10 cellular contexts compared by ENCODE assay signal in genomic region chr9:137269231-137269772, GRCh38. TPM values are rescaled to one million over a fixed set of nuclear protein-coding genes. Genes with fewer than 3 reads are reported as not detected.
A peak's percentile ranks its signal among the peaks of the same experiment; 100 is the strongest.
DNase-seq lines count a peak whose midpoint lies in the region; ATAC-seq and TF ChIP-seq lines count a peak whose summit lies in the region.
"Had no signal": no experiment of that assay in that cellular context is flagged by ENCODE, and none has a peak within 500 bp of the region (broad histone marks: within the 10 kb centered on the region; RNA-seq: fewer than 3 reads in every experiment).

No MANE protein-coding gene starts in this region.

- ATAC-seq in activated CD4-positive, CD25-positive, alpha-beta regulatory T cell treated with anti-CD3 and anti-CD28 coated beads, Interleukin-2, amount 50 U/mL, for 24 hours = no peak

- TF ChIP-seq POLR2A in uterus (IDR thresholded peaks at IDR 0.05) = no peak

- H3K9me3 ChIP-seq in liver (ENCODE audit: control insufficient read depth in 4 of 4, low read length in 3 of 4) (no peaks in the 10 kb centered on the region), uterus (no peaks in the 10 kb centered on the region)

- intact Hi-C loops in uterus (cut with DNase I; ENCODE audit: low total_unique reads) = no loop called here

- TF ChIP-seq RAD21 in liver (IDR thresholded peaks at IDR 0.05) = peak in 1 of 2 donors; percentile 17

- in situ Hi-C loops in brain microvascular endothelial cell (cut with HindIII; ENCODE audit: low pct_ligation_motif_present, low sequenced_read_pairs) = no loop called here

- H3K27ac ChIP-seq in brain microvascular endothelial cell (peak overlapping the region; percentile 50), liver (ENCODE audit: low read depth in 1 of 2, low read length in 2 of 2) (peak overlapping the region; percentile 59 to 69), uterus (peak overlapping the region; percentile 42 to 47)

- H3K4me3 ChIP-seq in brain microvascular endothelial cell (ENCODE audit: low read depth, low read length) = no peak overlapping the region
- H3K4me3 ChIP-seq in liver (ENCODE audit: low read depth in 1 of 3, low read length in 3 of 3) = peak overlapping the region in 1 of 3 donors; percentile 12
- no peak overlapping the region for H3K4me3 ChIP-seq in uterus

- 27% methylated on average over 17 of the region's 17 CpGs for WGBS in liver

- H3K36me3 ChIP-seq in brain microvascular endothelial cell (replicated peaks) (peaks cover 61% of the 10 kb centered on the region), liver (ENCODE audit: control insufficient read depth in 4 of 4, insufficient read depth in 3 of 4, low read depth in 1 of 4, low read length in 3 of 4) (peaks cover 2 to 18% (median 10%) of the 10 kb centered on the region in 4 donors), uterus (no peaks in the 10 kb centered on the region)

- H3K4me1 ChIP-seq in liver (ENCODE audit: control insufficient read depth in 4 of 4, insufficient read depth in 4 of 4, low read length in 3 of 4) (peaks cover 9 to 42% (median 24%) of the 10 kb centered on the region in 4 donors), uterus (no peaks in the 10 kb centered on the region)

- no peak overlapping the region for H3K9ac ChIP-seq in liver (ENCODE audit: low read depth in 1 of 2, low read length in 2 of 2)

- TF ChIP-seq CTCF in brain microvascular endothelial cell (IDR thresholded peaks at IDR 0.05; ENCODE audit: low read depth, low read length, missing control alignments) = no peak
- no peak for TF ChIP-seq CTCF in liver (IDR thresholded peaks at IDR 0.05; ENCODE audit: low read depth, low read length, missing input control)
- no peak for TF ChIP-seq CTCF in uterus (IDR thresholded peaks at IDR 0.05)

- H3K27me3 ChIP-seq in brain microvascular endothelial cell (replicated peaks) (no peaks in the 10 kb centered on the region), liver (ENCODE audit: control insufficient read depth in 4 of 4, insufficient read depth in 4 of 4, low read length in 3 of 4) (no peaks in the 10 kb centered on the region), uterus (no peaks in the 10 kb centered on the region)

- DNase-seq in NCI-H510A treated with DMSO at 0.1 percent for 48 hours (lab: John Stamatoyannopoulos, UW) (peak; percentile 37), NCI-H510A (lab: John Stamatoyannopoulos, UW) (no peak), brain microvascular endothelial cell (peak; percentile 20), uterus (peak in 1 of 2 donors; percentile 33), NCI-H1092 (lab: John Stamatoyannopoulos, UW) (no peak)
- DNase-seq in stimulated activated naive CD4-positive, alpha-beta T cell treated with Interleukin-2 at 50 U/mL for 16 hours (lab: John Stamatoyannopoulos, UW) = no peak
- DNase-seq: NCI-H526 treated with DMSO at 0.1 percent for 48 hours had no signal

TF ChIP-seq in liver, 16 proteins besides CTCF, POLR2A, EP300 and RAD21:
- TF ChIP-seq NR2F2 (IDR thresholded peaks at IDR 0.05) = no peak
- TF ChIP-seq GABPA (IDR thresholded peaks at IDR 0.05 in 1 of 2, conservative IDR thresholded peaks at IDR 0.05 in 1 of 2) = peak in 1 of 2 donors; percentile 45
- peak; percentile 75 for TF ChIP-seq MAX (IDR thresholded peaks at IDR 0.05)
- no peak for TF ChIP-seq JUND (IDR thresholded peaks at IDR 0.05)
- peak; percentile 57 for TF ChIP-seq SP1 (IDR thresholded peaks at IDR 0.05)
- peak; percentile 4 to 12 for TF ChIP-seq HNF4A (conservative IDR thresholded peaks at IDR 0.05)
- no peak for TF ChIP-seq REST (IDR thresholded peaks at IDR 0.05)
- no peak for TF ChIP-seq ATF3 (IDR thresholded peaks at IDR 0.05)
- TF ChIP-seq RXRA (IDR thresholded peaks at IDR 0.05) = peak; percentile 41 to 51
- no peak for TF ChIP-seq FOXA1 (IDR thresholded peaks at IDR 0.05)

RNA-seq across cellular contexts. Expression of gene TOR4A, which starts 8.2 kb away (rescaled TPM):
- total RNA-seq in liver (1 to 10 TPM; 5.0 to 5.1 TPM), uterus (10 to 100 TPM in 3 of 4 donors, 1 to 10 TPM in 1; 2.6 to 12.7 (median 11.5) TPM)
- 1 to 10 TPM in 1 of 2 donors, under 1 TPM in 1; 0.35 to 3.6 TPM for polyA plus RNA-seq in liver

RNA-seq across cellular contexts. Expression of gene NELFB, which starts 14.2 kb away (rescaled TPM):
- total RNA-seq in liver = 10 to 100 TPM; 16.5 to 19.7 TPM
- polyA plus RNA-seq in liver = 10 to 100 TPM in 1 of 2 donors, 1 to 10 TPM in 1; 4.7 to 24.6 TPM
- total RNA-seq in uterus = 10 to 100 TPM; 17.1 to 46.5 (median 43.2) TPM

RNA-seq across cellular contexts. Expression of gene STPG3, which starts 18.2 kb away (rescaled TPM):
- not detected for total RNA-seq in liver
- polyA plus RNA-seq in liver = not detected
- not detected for total RNA-seq in uterus
- total RNA-seq: dermis microvascular lymphatic vessel endothelial cell had no signal

RNA-seq across cellular contexts. Expression of gene TUBB4B, which starts 28.2 kb away (rescaled TPM):
- 100 to 1,000 TPM; 179 to 191 TPM for total RNA-seq in liver
- 100 to 1,000 TPM; 173 to 199 TPM for polyA plus RNA-seq in liver
- total RNA-seq in uterus = 100 to 1,000 TPM in 3 of 4 donors, 10 to 100 TPM in 1; 91.5 to 174 (median 139) TPM

RNA-seq across cellular contexts. Expression of gene NRARP, which starts 32.8 kb away (rescaled TPM):
- 1 to 10 TPM in 1 of 2 donors, under 1 TPM in 1; 0.93 to 1.3 TPM for total RNA-seq in liver
- polyA plus RNA-seq in liver = under 1 TPM in 1 of 2 donors, not detected in 1; 0.48 TPM
- 10 to 100 TPM in 2 of 4 donors, 1 to 10 TPM in 1, under 1 TPM in 1; 0.29 to 16.5 (median 11.4) TPM for total RNA-seq in uterus

Comparison
In these comparisons a context has a peak if more than half of its experiments do, and no peak if none do; other contexts are left out.
1. DNase-seq: peak in NCI-H510A treated with DMSO at 0.1 percent for 48 hours (single experiment) and brain microvascular endothelial cell (single experiment); none in NCI-H510A (single experiment), stimulated activated naive CD4-positive, alpha-beta T cell treated with Interleukin-2 at 50 U/mL for 16 hours (single experiment) and NCI-H1092 (single experiment).
2. Peak in every context shown above with its lines, with median percentiles within 50 percentile points of each other: H3K27ac ChIP-seq.